Comparison of ENCODE assay signal across 1 cellular context in genomic region chr9:124284940-124285441, GRCh38.
TF ChIP-seq lines count a peak whose summit lies in the region.

No MANE protein-coding gene starts in this region.

TF ChIP-seq in WTC11, 78 proteins besides CTCF, POLR2A, EP300 and RAD21 (continued from another document):
- TF ChIP-seq MAX (CRISPR knock-in tag; IDR thresholded peaks at IDR 0.05) (no peak), USF1 (CRISPR knock-in tag; IDR thresholded peaks at IDR 0.05) (no peak), GRHL2 (CRISPR knock-in tag; IDR thresholded peaks at IDR 0.05; ENCODE audit: insufficient replicate concordance, severe bottlenecking) (no peak), NR1H2 (CRISPR knock-in tag; IDR thresholded peaks at IDR 0.05) (no peak), KAT7 (CRISPR knock-in tag; IDR thresholded peaks at IDR 0.05; ENCODE audit: borderline replicate concordance) (no peak), MYBL2 (CRISPR knock-in tag; IDR thresholded peaks at IDR 0.05) (no peak)
